Comparison of ENCODE assay signal across 8 cellular contexts in genomic region chr1:91884459-91885290, GRCh38. TPM values are rescaled to one million over a fixed set of nuclear protein-coding genes. Genes with fewer than 3 reads are reported as not detected.
DNase-seq lines count a peak whose midpoint lies in the region; ATAC-seq and TF ChIP-seq lines count a peak whose summit lies in the region.

No MANE protein-coding gene starts in this region.

- peak; percentile 63 for DNase-seq in NCI-H82 (lab: John Stamatoyannopoulos, UW)
- no peak for DNase-seq in NCI-H82 treated with DMSO at 0.1 percent for 48 hours (lab: John Stamatoyannopoulos, UW; ENCODE audit: unreplicated experiment)
- DNase-seq in T-helper 2 cell treated with Interferon-gamma antibody and Interleukin-4, amounts not matched to agents 5 μg/mL and 100 μg/mL, for 36 hours (ENCODE audit: low spot score) = peak; percentile 48
- peak in 13 of 61 donors; percentile 0 to 39 (median 16) for DNase-seq in caudate nucleus (lab: John Stamatoyannopoulos, UW)
- DNase-seq in stimulated activated naive CD4-positive, alpha-beta T cell treated with Interleukin-2 at 50 U/mL for 16 hours (lab: John Stamatoyannopoulos, UW) = peak; percentile 8

- TF ChIP-seq RAD21 in liver (IDR thresholded peaks at IDR 0.05) = peak in 1 of 2 donors; percentile 42

- H3K27me3 Mint-ChIP-seq in T-helper 2 cell treated with Interferon-gamma antibody and Interleukin-4, amounts not matched to agents 5 μg/mL and 100 μg/mL, for 36 hours (ENCODE audit: low read depth) = peaks cover 21% of the 10 kb centered on the region

- H3K4me1 Mint-ChIP-seq in T-helper 2 cell treated with Interferon-gamma antibody and Interleukin-4, amounts not matched to agents 5 μg/mL and 100 μg/mL, for 36 hours (ENCODE audit: low read depth) = peaks cover 34% of the 10 kb centered on the region

- no peaks in the 10 kb centered on the region for H3K36me3 ChIP-seq in liver (ENCODE audit: control insufficient read depth in 4 of 4, insufficient read depth in 3 of 4, low read depth in 1 of 4, low read length in 3 of 4)

- peaks cover 0 to 21% (median 11%) of the 10 kb centered on the region in 4 donors for H3K4me1 ChIP-seq in liver (ENCODE audit: control insufficient read depth in 4 of 4, insufficient read depth in 4 of 4, low read length in 3 of 4)

- H3K27ac ChIP-seq in caudate nucleus (ENCODE audit: low read depth, low read length) (peak overlapping the region; percentile 46), liver (ENCODE audit: low read depth in 1 of 2, low read length in 2 of 2) (peak overlapping the region; percentile 97)

- no peaks in the 10 kb centered on the region for H3K9me3 ChIP-seq in liver (ENCODE audit: control insufficient read depth in 4 of 4, low read length in 3 of 4)

- H3K27ac Mint-ChIP-seq in T-helper 2 cell treated with Interferon-gamma antibody and Interleukin-4, amounts not matched to agents 5 μg/mL and 100 μg/mL, for 36 hours = peak overlapping the region; percentile 76

- TF ChIP-seq CTCF in liver (IDR thresholded peaks at IDR 0.05; ENCODE audit: low read depth, low read length, missing input control) = no peak

- H3K9ac ChIP-seq in liver (ENCODE audit: low read depth in 1 of 2, low read length in 2 of 2) = peak overlapping the region; percentile 57 to 72

- H3K4me3 ChIP-seq in liver (ENCODE audit: low read depth in 1 of 3, low read length in 3 of 3) = peak overlapping the region; percentile 90 to 99 (median 94)

- no peak for ATAC-seq in HG02763 (IDR thresholded peaks at IDR 0.05; ENCODE audit: unreplicated experiment)
- ATAC-seq in HG03039 (IDR thresholded peaks at IDR 0.05; ENCODE audit: unreplicated experiment) = no peak

- WGBS in liver = 7% methylated on average over 25 of the region's 25 CpGs

- no peaks in the 10 kb centered on the region for H3K27me3 ChIP-seq in liver (ENCODE audit: control insufficient read depth in 4 of 4, insufficient read depth in 4 of 4, low read length in 3 of 4)

- peaks cover 2% of the 10 kb centered on the region for H3K36me3 Mint-ChIP-seq in T-helper 2 cell treated with Interferon-gamma antibody and Interleukin-4, amounts not matched to agents 5 μg/mL and 100 μg/mL, for 36 hours (ENCODE audit: low read depth)

- H3K9me3 Mint-ChIP-seq in T-helper 2 cell treated with Interferon-gamma antibody and Interleukin-4, amounts not matched to agents 5 μg/mL and 100 μg/mL, for 36 hours = no peaks in the 10 kb centered on the region

- peak overlapping the region; percentile 94 for H3K4me3 Mint-ChIP-seq in T-helper 2 cell treated with Interferon-gamma antibody and Interleukin-4, amounts not matched to agents 5 μg/mL and 100 μg/mL, for 36 hours

TF ChIP-seq in liver, 16 proteins besides CTCF, POLR2A, EP300 and RAD21:
- TF ChIP-seq MAX (IDR thresholded peaks at IDR 0.05) (no peak), HNF4A (conservative IDR thresholded peaks at IDR 0.05) (no peak), FOXA1 (IDR thresholded peaks at IDR 0.05) (no peak), NR2F2 (IDR thresholded peaks at IDR 0.05) (no peak), YY1 (IDR thresholded peaks at IDR 0.05) (peak; percentile 15), ATF3 (IDR thresholded peaks at IDR 0.05) (no peak), HNF4G (IDR thresholded peaks at IDR 0.05) (no peak), REST (IDR thresholded peaks at IDR 0.05) (no peak)

RNA-seq across cellular contexts. Expression of gene TGFBR3, which starts 1.3 kb away (rescaled TPM):
- total RNA-seq in liver = 10 to 100 TPM; 12.3 to 19.3 TPM
- 1 to 10 TPM; 6.1 to 7.5 TPM for polyA plus RNA-seq in liver
